14 cellular contexts compared by ENCODE assay signal in genomic region chr1:186152227-186152944, GRCh38.
DNase-seq lines count a peak whose midpoint lies in the region; ATAC-seq, FAIRE-seq and TF ChIP-seq lines count a peak whose summit lies in the region.
"Had no signal": no experiment of that assay in that cellular context is flagged by ENCODE, and none has a peak within 500 bp of the region (broad histone marks: within the 10 kb centered on the region; RNA-seq: fewer than 3 reads in every experiment).

No MANE protein-coding gene starts in this region.

- 72 to 85% (median 75%) methylated on average over 6 of the region's 6 CpGs for WGBS in ovary, 3 donors

- TF ChIP-seq POLR2A in ovary (IDR thresholded peaks at IDR 0.05): no peak

- H3K4me3 ChIP-seq in PC-3 (ENCODE audit: low read length): peak overlapping the region; percentile 5; the same call in 1 of the 2 replicates
- H3K4me3 ChIP-seq in epithelial cell of esophagus (ENCODE audit: low read length): no peak overlapping the region
- no peak overlapping the region for H3K4me3 ChIP-seq in osteoblast (ENCODE audit: insufficient read depth, low read length)
- no peak overlapping the region for H3K4me3 ChIP-seq in ovary
- H3K4me3 ChIP-seq: right lobe of liver had no signal

- H3K79me2 ChIP-seq in PC-3 (ENCODE audit: low read length): no peaks in the 10 kb centered on the region
- no peaks in the 10 kb centered on the region for H3K79me2 ChIP-seq in osteoblast (ENCODE audit: insufficient read depth, low read length)

- peak; percentile 41 for FAIRE-seq in D721Med (lab: Jason Lieb, UNC)
- FAIRE-seq: GM18507 had no signal

- no peaks in the 10 kb centered on the region for H3K27me3 ChIP-seq in PC-3 (ENCODE audit: low read length)
- no peaks in the 10 kb centered on the region for H3K27me3 ChIP-seq in osteoblast (ENCODE audit: insufficient read depth, low read length)
- no peaks in the 10 kb centered on the region for H3K27me3 ChIP-seq in ovary
- H3K27me3 ChIP-seq: right lobe of liver had no signal

- DNase-seq in D721Med (ENCODE audit: insufficient read length, low spot score) (no peak), PC-3 (peak; percentile 92), epithelial cell of esophagus (ENCODE audit: low read depth) (peak; percentile 89), osteoblast (ENCODE audit: insufficient read length, low spot score, missing footprints) (no peak), ovary (no peak), substantia nigra (lab: John Stamatoyannopoulos, UW) (no peak), mucosa of gallbladder (ENCODE audit: low spot score) (no peak)
- DNase-seq: activated CD4-positive, CD25-positive, alpha-beta regulatory T cell; activated effector memory CD4-positive, alpha-beta T cell treated with Interleukin-2 at 50 U/mL for 16 hours; NCI-H1105; right lobe of liver had no signal

- H3F3A ChIP-seq in PC-3 (ENCODE audit: low read length, unreplicated experiment): no peaks in the 10 kb centered on the region

- no peak for TF ChIP-seq EP300 in ovary (IDR thresholded peaks at IDR 0.05)

- H3K4me1 ChIP-seq in PC-3 (ENCODE audit: insufficient read depth, low read length) (peaks cover 46% of the 10 kb centered on the region), osteoblast (ENCODE audit: insufficient read depth, low read length) (peaks cover 21% of the 10 kb centered on the region), ovary (ENCODE audit: insufficient read depth) (no peaks in the 10 kb centered on the region)
- H3K4me1 ChIP-seq: right lobe of liver had no signal

- no TSS peak for BruUV-seq in PC-3 (replicated peaks; lab: Mats Ljungman, UMichigan)

- H2AFZ ChIP-seq in PC-3 (ENCODE audit: low read length) (peak overlapping the region; percentile 57), osteoblast (ENCODE audit: low read length) (no peak overlapping the region)

- peak; percentile 72 for ATAC-seq in PC-3
- ATAC-seq in HG03565 (IDR thresholded peaks at IDR 0.05; ENCODE audit: unreplicated experiment): no peak
- ATAC-seq: left lobe of liver, right lobe of liver had no signal

- H3K9me2 ChIP-seq in PC-3 (replicated peaks; ENCODE audit: low read length): no peaks in the 10 kb centered on the region

- TF ChIP-seq CTCF in D721Med (IDR thresholded peaks at IDR 0.05; ENCODE audit: insufficient read depth, missing control alignments): no peak
- no peak for TF ChIP-seq CTCF in PC-3 (conservative IDR thresholded peaks at IDR 0.05; ENCODE audit: low read depth, low read length)
- no peak for TF ChIP-seq CTCF in epithelial cell of esophagus (IDR thresholded peaks at IDR 0.05; ENCODE audit: insufficient read depth, low read depth, low read length, missing control alignments)
- no peak for TF ChIP-seq CTCF in osteoblast (IDR thresholded peaks at IDR 0.05; ENCODE audit: extremely low read depth, low read depth, low read length)
- TF ChIP-seq CTCF in ovary (IDR thresholded peaks at IDR 0.05): no peak

- peak overlapping the region; percentile 24; the same call in 1 of the 2 replicates for H3K9ac ChIP-seq in PC-3 (ENCODE audit: low read length)

- CTCF ChIA-PET in PC-3 (lab: Charles Lee): no interaction called here

- H3K4me2 ChIP-seq in PC-3 (ENCODE audit: low read length) (peak overlapping the region; percentile 57), osteoblast (ENCODE audit: insufficient read depth, low read length) (peak overlapping the region; percentile 30)

- H3K9me3 ChIP-seq in PC-3 (ENCODE audit: low read length) (no peaks in the 10 kb centered on the region), osteoblast (ENCODE audit: low read depth, low read length) (no peaks in the 10 kb centered on the region), ovary (no peaks in the 10 kb centered on the region)
- H3K9me3 ChIP-seq: right lobe of liver had no signal

- intact Hi-C loops in PC-3 (cut with micrococcal nuclease): loop anchor here (5.0 to 10.0 kb wide), 2 partner anchors 158 to 435 kb away; no protein-coding TSS in a partner anchor
- intact Hi-C loops in ovary (cut with DNase I): no loop called here

- no peaks in the 10 kb centered on the region for H4K20me1 ChIP-seq in PC-3 (ENCODE audit: low read length)
- H4K20me1 ChIP-seq in osteoblast (ENCODE audit: insufficient read depth, low read length): no peaks in the 10 kb centered on the region

- POLR2A ChIA-PET in PC-3 (lab: Charles Lee; ENCODE audit: unreplicated experiment): no interaction called here

- H3K27ac ChIP-seq in PC-3 (ENCODE audit: low read length) (peak overlapping the region; percentile 71), osteoblast (ENCODE audit: low read depth, low read length) (peak overlapping the region; percentile 42), ovary (no peak overlapping the region), substantia nigra (ENCODE audit: low read depth, low read length, poor library complexity, severe bottlenecking) (no peak overlapping the region)
- H3K27ac ChIP-seq: right lobe of liver had no signal

- H3K36me3 ChIP-seq in PC-3 (ENCODE audit: low read depth, low read length): no peaks in the 10 kb centered on the region
- no peaks in the 10 kb centered on the region for H3K36me3 ChIP-seq in osteoblast (ENCODE audit: insufficient read depth, low read length)
- H3K36me3 ChIP-seq in ovary: no peaks in the 10 kb centered on the region
- H3K36me3 ChIP-seq: right lobe of liver had no signal

Comparison
In these comparisons a context has a peak if more than half of its experiments do, and no peak if none do; other contexts are left out.
1. DNase-seq: peak in PC-3 (single experiment) and epithelial cell of esophagus (single experiment); none in D721Med (single experiment), osteoblast (single experiment), ovary (0 of 5), substantia nigra (0 of 49) and mucosa of gallbladder (single experiment).
2. H3K27ac ChIP-seq: peak in PC-3 (single experiment) and osteoblast (single experiment); none in ovary (0 of 2) and substantia nigra (single experiment).